14 cellular contexts compared by ENCODE assay signal in the genomic region with DNA sequence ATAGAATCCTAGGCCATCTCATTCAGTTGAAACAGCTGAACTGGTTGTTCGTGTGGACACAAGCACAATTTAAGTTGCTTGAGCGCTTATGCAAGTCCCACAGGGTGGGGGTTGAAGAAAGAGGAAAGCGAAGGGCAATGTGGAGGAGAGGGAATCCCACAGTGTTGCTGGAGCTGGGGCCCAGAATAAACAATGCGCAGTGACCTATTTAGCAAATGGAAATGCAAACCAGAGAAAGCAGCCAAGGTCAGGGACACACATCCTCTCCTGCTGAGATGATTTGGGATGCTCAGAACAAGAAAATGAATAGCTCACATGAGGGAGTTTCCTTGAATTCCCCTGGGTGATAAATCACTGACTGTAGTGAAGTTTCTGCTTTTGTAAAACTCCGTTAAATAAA.
DNase-seq lines count a peak whose midpoint lies in the region; ATAC-seq and TF ChIP-seq lines count a peak whose summit lies in the region.
"Had no signal": no experiment of that assay in that cellular context is flagged by ENCODE, and none has a peak within 500 bp of the region (broad histone marks: within the 10 kb centered on the region; RNA-seq: fewer than 3 reads in every experiment).

No MANE protein-coding gene starts in this region.

- peak overlapping the region; percentile 65 for H3K27ac Mint-ChIP-seq in endodermal cell
- H3K27ac Mint-ChIP-seq: activated naive CD4-positive, alpha-beta T cell treated with anti-CD3 and anti-CD28 coated beads for 36 hours had no signal

- no peak for TF ChIP-seq CTCF in heart right ventricle (IDR thresholded peaks at IDR 0.05)
- TF ChIP-seq CTCF in endodermal cell (conservative IDR thresholded peaks at IDR 0.05): no peak
- no peak for TF ChIP-seq CTCF in testis (IDR thresholded peaks at IDR 0.05)
- no peak for TF ChIP-seq CTCF in WERI-Rb-1 (IDR thresholded peaks at IDR 0.05; ENCODE audit: low read depth, low read length)
- no peak for TF ChIP-seq CTCF in spleen (IDR thresholded peaks at IDR 0.05 in 8 of 11, conservative IDR thresholded peaks at IDR 0.05 in 3 of 11)

- ATAC-seq in heart right ventricle: peak in 6 of 8 donors; percentile 40 to 61 (median 50)
- ATAC-seq in left cardiac atrium: no peak
- no peak for ATAC-seq in GM21528 (IDR thresholded peaks at IDR 0.05; ENCODE audit: low FRiP score, unreplicated experiment)

- H3K4me3 Mint-ChIP-seq in endodermal cell: no peak overlapping the region
- H3K4me3 Mint-ChIP-seq: activated naive CD4-positive, alpha-beta T cell treated with anti-CD3 and anti-CD28 coated beads for 36 hours had no signal

- no peak overlapping the region for H3K4me3 ChIP-seq in heart right ventricle
- no peak overlapping the region for H3K4me3 ChIP-seq in endodermal cell (ENCODE audit: low read length)
- no peak overlapping the region for H3K4me3 ChIP-seq in testis
- H3K4me3 ChIP-seq in WERI-Rb-1 (ENCODE audit: low read depth, low read length): no peak overlapping the region
- H3K4me3 ChIP-seq in spleen: no peak overlapping the region

- H3K4me1 ChIP-seq in heart right ventricle (peaks cover 0 to 3% (median 0%) of the 10 kb centered on the region in 9 donors), endodermal cell (ENCODE audit: control insufficient read depth, insufficient read depth, low read length) (peaks cover 5% of the 10 kb centered on the region), testis (peaks cover 10% of the 10 kb centered on the region), spleen (peaks cover 0 to 14% (median 0%) of the 10 kb centered on the region in 6 donors)

- H3K27ac ChIP-seq in heart right ventricle (no peak overlapping the region), endodermal cell (ENCODE audit: low read depth, low read length) (peak overlapping the region; percentile 85), testis (no peak overlapping the region), WERI-Rb-1 (no peak overlapping the region), spleen (no peak overlapping the region)

- H3K27me3 ChIP-seq in heart right ventricle (no peaks in the 10 kb centered on the region), endodermal cell (ENCODE audit: control insufficient read depth, insufficient read depth, low read length, poor library complexity, severe bottlenecking) (no peaks in the 10 kb centered on the region), testis (no peaks in the 10 kb centered on the region), WERI-Rb-1 (ENCODE audit: insufficient read depth, low read depth, severe bottlenecking) (no peaks in the 10 kb centered on the region), spleen (replicated peaks in 1 of 7) (no peaks in the 10 kb centered on the region)

- 13 to 20% methylated on average over 5 of the region's 5 CpGs for WGBS in heart right ventricle, 2 donors
- WGBS in endodermal cell (ENCODE audit: insufficient coverage in 1 of 2, insufficient read length in 1 of 2), 2 experiments: 17 to 43% methylated on average over 5 of the region's 5 CpGs
- WGBS in testis, 2 donors: 25 to 32% methylated on average over 5 of the region's 5 CpGs
- WGBS in spleen, 5 donors: 25 to 46% (median 34%) methylated on average over 5 of the region's 5 CpGs

- peaks cover 36% of the 10 kb centered on the region for H3K9me3 Mint-ChIP-seq in endodermal cell
- H3K9me3 Mint-ChIP-seq: activated naive CD4-positive, alpha-beta T cell treated with anti-CD3 and anti-CD28 coated beads for 36 hours had no signal

- no peaks in the 10 kb centered on the region for H3K27me3 Mint-ChIP-seq in endodermal cell (ENCODE audit: insufficient read depth)

- peaks cover 1% of the 10 kb centered on the region for H3K36me3 Mint-ChIP-seq in endodermal cell (ENCODE audit: low read depth)

- peaks cover 0 to 11% (median 0%) of the 10 kb centered on the region in 11 donors for H3K9me3 ChIP-seq in heart right ventricle
- H3K9me3 ChIP-seq in endodermal cell (ENCODE audit: control insufficient read depth, low read length): peaks cover 28% of the 10 kb centered on the region
- H3K9me3 ChIP-seq in testis: no peaks in the 10 kb centered on the region
- H3K9me3 ChIP-seq in WERI-Rb-1 (ENCODE audit: severe bottlenecking): peaks cover 10% of the 10 kb centered on the region
- peaks cover 0 to 30% (median 2%) of the 10 kb centered on the region in 8 donors for H3K9me3 ChIP-seq in spleen

- H3K4me1 Mint-ChIP-seq in endodermal cell: peaks cover 16% of the 10 kb centered on the region

- no peak for TF ChIP-seq POLR2A in testis (IDR thresholded peaks at IDR 0.05)
- no peak for TF ChIP-seq POLR2A in spleen (IDR thresholded peaks at IDR 0.05)

- intact Hi-C loops in heart right ventricle (cut with DNase I) (no loop called here), left cardiac atrium (cut with DNase I) (no loop called here), testis (cut with DNase I; ENCODE audit: low total_unique reads) (no loop called here), spleen (cut with DNase I; ENCODE audit: low total_unique reads) (no loop called here)

- DNase-seq in heart right ventricle (peak in 1 of 2 donors; percentile 5), left cardiac atrium (no peak), endodermal cell (peak; percentile 72), medulla oblongata (ENCODE audit: extremely low spot score) (peak; percentile 68), testis (peak; percentile 49), WERI-Rb-1 (no peak), spleen (no peak)
- DNase-seq: activated CD4-positive, alpha-beta T cell treated with anti-CD3 and anti-CD28 coated beads for 48 hours; activated naive CD4-positive, alpha-beta T cell treated with anti-CD3 and anti-CD28 coated beads for 36 hours; effector CD4-positive, alpha-beta T cell; NCI-H1092; NK-92 treated with Interleukin-12 subunit alpha and Interleukin-12 subunit beta, amount 100 ng/mL, for 24 hours; stimulated activated CD4-positive, alpha-beta T cell treated with anti-CD3 and anti-CD28 coated beads, Interleukin-2, amount 100 ng/mL, for 48 hours had no signal

- H3K36me3 ChIP-seq in heart right ventricle (no peaks in the 10 kb centered on the region), endodermal cell (ENCODE audit: control insufficient read depth, insufficient read depth, low read length) (no peaks in the 10 kb centered on the region), testis (ENCODE audit: low read depth, missing control alignments) (no peaks in the 10 kb centered on the region), WERI-Rb-1 (no peaks in the 10 kb centered on the region), spleen (no peaks in the 10 kb centered on the region)

- H3K9ac ChIP-seq in endodermal cell (ENCODE audit: extremely low read depth, low read length, poor library complexity, severe bottlenecking): no peak overlapping the region

Comparison
In these comparisons a context has a peak if more than half of its experiments do, and no peak if none do; other contexts are left out.
1. ATAC-seq: peak in heart right ventricle (6 of 8); none in left cardiac atrium (0 of 2) and GM21528 (single experiment).
2. DNase-seq: peak in endodermal cell (single experiment), medulla oblongata (single experiment) and testis (single experiment); none in left cardiac atrium (single experiment), WERI-Rb-1 (single experiment) and spleen (single experiment).